Comparison of ENCODE assay signal across 7 cellular contexts in genomic region chr10:112731450-112731849, GRCh38.
DNase-seq lines count a peak whose midpoint lies in the region; ATAC-seq, FAIRE-seq and TF ChIP-seq lines count a peak whose summit lies in the region.
"Not testable (repeated sequence)": the region's sequence is repeated elsewhere in the genome, so short reads cannot be mapped to it uniquely, and the experiment has no call there.

No MANE protein-coding gene starts in this region.

- peaks cover 13% of the 10 kb centered on the region for H3K4me1 ChIP-seq in BLaER1
- peaks cover 54% of the 10 kb centered on the region for H3K4me1 ChIP-seq in GM23338 (ENCODE audit: insufficient read depth)
- peaks cover 28% of the 10 kb centered on the region for H3K4me1 ChIP-seq in HUES6 (ENCODE audit: control insufficient read depth, insufficient read depth, low read length)
- not testable (repeated sequence) for H3K4me1 ChIP-seq in RWPE2 (ENCODE audit: insufficient read depth, poor library complexity, severe bottlenecking); GM12878 (ENCODE audit: control insufficient read depth, insufficient read depth, low read length); kidney (ENCODE audit: control insufficient read depth in 1 of 2, insufficient read depth in 1 of 2, low read depth in 1 of 2, low read length in 2 of 2)
- H3K4me1 ChIP-seq in pancreas: peaks cover 18 to 25% (median 25%) of the 10 kb centered on the region in 3 donors

- BruUV-seq in GM12878 (replicated peaks; lab: Mats Ljungman, UMichigan): not testable (repeated sequence)

- TF ChIP-seq POLR2A in GM12878 (IDR thresholded peaks at IDR 0.05; ENCODE audit: low read depth, low read length): not testable (repeated sequence)

- not testable (repeated sequence) for H3K27me3 ChIP-seq in BLaER1; GM23338 (ENCODE audit: insufficient read depth); HUES6 (ENCODE audit: control insufficient read depth, insufficient read depth, low read length); RWPE2 (ENCODE audit: insufficient read depth, poor library complexity, severe bottlenecking); GM12878 (replicated peaks in 1 of 2; ENCODE audit: control insufficient read depth in 2 of 2, insufficient read depth in 2 of 2, low read length in 1 of 2); pancreas

- not testable (repeated sequence) for H3K9me3 ChIP-seq in BLaER1; HUES6 (ENCODE audit: control insufficient read depth, insufficient read depth, low read depth, low read length); RWPE2 (ENCODE audit: severe bottlenecking); GM12878 (replicated peaks; ENCODE audit: control insufficient read depth, insufficient read depth, low read length); kidney (ENCODE audit: control insufficient read depth in 1 of 2, low read length in 2 of 2); pancreas

- not testable (repeated sequence) for H3K27ac ChIP-seq in BLaER1; GM12878 (ENCODE audit: control insufficient read depth, insufficient read depth); kidney (ENCODE audit: low read depth in 2 of 2, low read length in 2 of 2); pancreas
- peak overlapping the region; percentile 84; the same call in 1 of the 2 replicates for H3K27ac ChIP-seq in GM23338 (ENCODE audit: low read depth)
- 0 out of 2 replicates have a peak overlapping the region, but pooled peaks have one; percentile 43 for H3K27ac ChIP-seq in HUES6 (ENCODE audit: low read depth, low read length)
- H3K27ac ChIP-seq in RWPE2 (ENCODE audit: poor library complexity, severe bottlenecking): peak overlapping the region; percentile 43

- not testable (repeated sequence) for H3K36me3 Mint-ChIP-seq in GM23338 (ENCODE audit: low read depth)

- H3K4me1 Mint-ChIP-seq in GM23338: peaks cover 53% of the 10 kb centered on the region

- not testable (repeated sequence) for H3K9ac ChIP-seq in BLaER1; HUES6 (ENCODE audit: low read length); GM12878 (ENCODE audit: control insufficient read depth, insufficient read depth, low read length); kidney (ENCODE audit: low read length in 2 of 2)

- RAD21 ChIA-PET in GM12878 (lab: Charles Lee; ENCODE audit: unreplicated experiment): not testable (repeated sequence)

- not testable (repeated sequence) for H3K27ac Mint-ChIP-seq in GM23338

- WGBS in GM12878 (ENCODE audit: insufficient coverage, insufficient replicate concordance, low lambda C conversion rate, missing lambda C conversion rate): 96% methylated on average over 3 of the region's 3 CpGs
- WGBS in pancreas, 2 donors: 95% methylated on average over 3 of the region's 3 CpGs

- not testable (repeated sequence) for FAIRE-seq in GM12878 (lab: Jason Lieb, UNC)
- FAIRE-seq in kidney (lab: Jason Lieb, UNC) (peak; percentile 46), pancreas (lab: Jason Lieb, UNC) (peak; percentile 9)

- not testable (repeated sequence) for H4K20me1 ChIP-seq in BLaER1; GM23338 (replicated peaks; ENCODE audit: insufficient read depth); GM12878 (ENCODE audit: control insufficient read depth, insufficient read depth)

- CTCF ChIA-PET in GM12878 (lab: Yijun Ruan, JAX): not testable (repeated sequence)

- H3K4me2 ChIP-seq in BLaER1 (peak overlapping the region; percentile 60; the same call in 1 of the 2 replicates), GM23338 (peak overlapping the region; percentile 70; the same call in 1 of the 2 replicates)
- not testable (repeated sequence) for H3K4me2 ChIP-seq in GM12878 (ENCODE audit: control insufficient read depth, insufficient read depth)

- TF ChIP-seq CTCF in GM23338 (conservative IDR thresholded peaks at IDR 0.05; ENCODE audit: low read depth in 2 of 2); RWPE2 (IDR thresholded peaks at IDR 0.05; ENCODE audit: poor library complexity, severe bottlenecking); GM12878 (IDR thresholded peaks at IDR 0.05 in 2 of 3, conservative IDR thresholded peaks at IDR 0.05 in 1 of 3; ENCODE audit: control insufficient read depth in 2 of 3, extremely low read depth in 1 of 3, insufficient read depth in 1 of 3, low read depth in 3 of 3, low read length in 3 of 3); kidney (IDR thresholded peaks at IDR 0.05; ENCODE audit: borderline replicate concordance, extremely low read depth, insufficient read depth); pancreas (IDR thresholded peaks at IDR 0.05): not testable (repeated sequence)

- H3F3A ChIP-seq in GM23338 (replicated peaks; ENCODE audit: low read depth): not testable (repeated sequence)

- in situ Hi-C loops in GM12878 (cut with MboI): not testable (repeated sequence)

- not testable (repeated sequence) for DNase-seq in GM23338 (ENCODE audit: low spot score); RWPE2 (ENCODE audit: low spot score); GM12878 (ENCODE audit: low read depth, low spot score); kidney; pancreas

- not testable (repeated sequence) for H3K9me3 Mint-ChIP-seq in GM23338

- H3K9me2 ChIP-seq in GM23338 (ENCODE audit: insufficient read depth): not testable (repeated sequence)

- not testable (repeated sequence) for H3K4me3 Mint-ChIP-seq in GM23338

- POLR2A ChIA-PET in GM12878 (lab: Charles Lee): not testable (repeated sequence)

- SMC1A ChIA-PET in GM12878 (lab: Charles Lee; ENCODE audit: uncharacterized antibody, unreplicated experiment): not testable (repeated sequence)

- intact Hi-C loops in GM12878 (cut with micrococcal nuclease; ENCODE audit: unreplicated experiment); kidney (cut with DNase I); pancreas (cut with DNase I): not testable (repeated sequence)

- H3K27me3 Mint-ChIP-seq in GM23338 (ENCODE audit: insufficient read depth, low read depth, poor library complexity): not testable (repeated sequence)

- TF ChIP-seq EP300 in GM12878 (IDR thresholded peaks at IDR 0.05; ENCODE audit: borderline replicate concordance in 1 of 2, control insufficient read depth in 1 of 2, low read depth in 2 of 2, low read length in 2 of 2): not testable (repeated sequence)

- H3K4me3 ChIP-seq in BLaER1; GM23338; HUES6 (ENCODE audit: low read depth, low read length); RWPE2 (ENCODE audit: severe bottlenecking); GM12878; kidney (ENCODE audit: low read length in 2 of 2); pancreas: not testable (repeated sequence)

- H3K79me2 ChIP-seq in GM23338 (replicated peaks; ENCODE audit: insufficient read depth); GM12878 (ENCODE audit: control insufficient read depth, insufficient read depth, low read length): not testable (repeated sequence)

- TF ChIP-seq RAD21 in GM12878 (IDR thresholded peaks at IDR 0.05; ENCODE audit: insufficient read depth, low read depth, low read length): not testable (repeated sequence)

- not testable (repeated sequence) for H3K36me3 ChIP-seq in BLaER1; GM23338 (ENCODE audit: insufficient read depth); HUES6 (ENCODE audit: control insufficient read depth, insufficient read depth, low read length); RWPE2 (ENCODE audit: low read depth); GM12878 (ENCODE audit: control insufficient read depth in 2 of 2, insufficient read depth in 2 of 2, low read length in 1 of 2); kidney (ENCODE audit: control insufficient read depth in 1 of 2, insufficient read depth in 2 of 2, low read length in 2 of 2); pancreas

- H2AFZ ChIP-seq in GM23338; GM12878 (ENCODE audit: control insufficient read depth, low read depth, low read length): not testable (repeated sequence)

- not testable (repeated sequence) for ATAC-seq in GM23338; RWPE2 (ENCODE audit: low read depth); GM12878; pancreas

TF ChIP-seq in GM12878, 131 proteins besides CTCF, POLR2A, EP300 and RAD21:
- 0 out of 2 replicates have a peak, but pooled peaks have one; percentile 17 for TF ChIP-seq ATF7 (IDR thresholded peaks at IDR 0.05; ENCODE audit: low read depth)
